ENCODE assay signal across 26 cellular contexts in the genomic region with DNA sequence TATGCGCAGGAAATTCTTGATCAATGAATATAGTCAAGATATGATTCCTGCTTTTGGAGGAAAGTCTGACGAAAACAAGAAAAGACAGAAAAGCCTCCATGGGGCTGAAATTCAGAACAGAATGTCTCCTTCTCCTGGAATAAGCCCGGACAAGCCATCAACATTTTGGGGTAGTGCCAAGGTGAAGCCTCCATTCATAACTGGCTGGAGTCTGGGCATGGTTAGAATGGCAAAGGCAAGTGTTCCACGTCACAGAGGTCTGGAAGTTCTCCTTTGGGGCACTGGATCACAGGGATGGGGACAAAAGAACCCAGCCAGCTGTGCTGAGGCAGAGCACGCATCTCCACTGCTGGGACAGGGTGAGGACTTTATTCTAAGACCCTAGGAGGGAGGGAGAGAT.
"Had no signal": no experiment of that assay in that cellular context is flagged by ENCODE, and none has a peak within 500 bp of the region (broad histone marks: within the 10 kb centered on the region; RNA-seq: fewer than 3 reads in every experiment).

No MANE protein-coding gene starts in this region.

- H3K9me3 Mint-ChIP-seq: nephron had no signal

- H3K36me3 ChIP-seq: gastrocnemius medialis, heart left ventricle, sigmoid colon, spleen, tibial artery, upper lobe of left lung had no signal

- H3K4me3 Mint-ChIP-seq: effector memory CD8-positive, alpha-beta T cell; naive thymus-derived CD4-positive, alpha-beta T cell; nephron; stimulated activated memory B cell treated with anti-CD40 and anti-IgM and Interleukin-4, amounts not matched to agents 10 μg/mL and 1 μg/mL and 100 μg/mL, for 72 hours had no signal

- H2AFZ ChIP-seq: hepatocyte had no signal

- DNase-seq: cortex of kidney; effector memory CD8-positive, alpha-beta T cell; erythroblast; gastrocnemius medialis; heart left ventricle; kidney; mesendoderm; midbrain; naive thymus-derived CD4-positive, alpha-beta T cell; posterior cingulate gyrus; psoas muscle; right cardiac atrium; sigmoid colon; spleen; stimulated activated CD4-positive, alpha-beta T cell treated with anti-CD3 and anti-CD28 coated beads, Interleukin-4, amount 100 ng/mL, for 4 hours; stimulated activated naive CD8-positive, alpha-beta T cell treated with anti-CD3 and anti-CD28 coated beads, Interleukin-15, Interleukin-2, amounts not matched to agents 100 U/mL and 50 U/mL, for 24 hours; substantia nigra; testis; tibial artery; upper lobe of left lung had no signal

- H3K4me2 ChIP-seq: hepatocyte had no signal

- H3K27me3 Mint-ChIP-seq: effector memory CD8-positive, alpha-beta T cell; naive thymus-derived CD4-positive, alpha-beta T cell; stimulated activated memory B cell treated with anti-CD40 and anti-IgM and Interleukin-4, amounts not matched to agents 10 μg/mL and 1 μg/mL and 100 μg/mL, for 72 hours had no signal

- H3K27ac Mint-ChIP-seq: effector memory CD8-positive, alpha-beta T cell; naive thymus-derived CD4-positive, alpha-beta T cell; nephron; stimulated activated memory B cell treated with anti-CD40 and anti-IgM and Interleukin-4, amounts not matched to agents 10 μg/mL and 1 μg/mL and 100 μg/mL, for 72 hours had no signal

- H3K36me3 Mint-ChIP-seq: naive thymus-derived CD4-positive, alpha-beta T cell; stimulated activated memory B cell treated with anti-CD40 and anti-IgM and Interleukin-4, amounts not matched to agents 10 μg/mL and 1 μg/mL and 100 μg/mL, for 72 hours had no signal

- H3K79me2 ChIP-seq: hepatocyte had no signal

- H3K4me3 ChIP-seq: gastrocnemius medialis, heart left ventricle, hepatocyte, lung, psoas muscle, sigmoid colon, skin epidermis, spleen, testis, tibial artery, upper lobe of left lung had no signal

- H3K27me3 ChIP-seq: gastrocnemius medialis, hepatocyte, sigmoid colon, spleen, testis, tibial artery, upper lobe of left lung had no signal

- H3K27ac ChIP-seq: gastrocnemius medialis, heart left ventricle, hepatocyte, psoas muscle, sigmoid colon, skin epidermis, spleen, testis, tibial artery, upper lobe of left lung had no signal

- H3K4me1 Mint-ChIP-seq: naive thymus-derived CD4-positive, alpha-beta T cell had no signal

- H3K9me3 ChIP-seq: gastrocnemius medialis, heart left ventricle, psoas muscle, sigmoid colon, spleen, testis, tibial artery, upper lobe of left lung had no signal

- ATAC-seq: effector memory CD8-positive, alpha-beta T cell; gastrocnemius medialis; heart left ventricle; left lobe of liver; naive thymus-derived CD4-positive, alpha-beta T cell; psoas muscle; stimulated activated memory B cell treated with anti-CD40 and anti-IgM and Interleukin-4, amounts not matched to agents 10 μg/mL and 1 μg/mL and 100 μg/mL, for 72 hours; stimulated activated naive CD8-positive, alpha-beta T cell treated with anti-CD3 and anti-CD28 coated beads, Interleukin-15, Interleukin-2, amounts not matched to agents 100 U/mL and 50 U/mL, for 24 hours had no signal
